ENCODE assay signal across 8 cellular contexts in the genomic region with DNA sequence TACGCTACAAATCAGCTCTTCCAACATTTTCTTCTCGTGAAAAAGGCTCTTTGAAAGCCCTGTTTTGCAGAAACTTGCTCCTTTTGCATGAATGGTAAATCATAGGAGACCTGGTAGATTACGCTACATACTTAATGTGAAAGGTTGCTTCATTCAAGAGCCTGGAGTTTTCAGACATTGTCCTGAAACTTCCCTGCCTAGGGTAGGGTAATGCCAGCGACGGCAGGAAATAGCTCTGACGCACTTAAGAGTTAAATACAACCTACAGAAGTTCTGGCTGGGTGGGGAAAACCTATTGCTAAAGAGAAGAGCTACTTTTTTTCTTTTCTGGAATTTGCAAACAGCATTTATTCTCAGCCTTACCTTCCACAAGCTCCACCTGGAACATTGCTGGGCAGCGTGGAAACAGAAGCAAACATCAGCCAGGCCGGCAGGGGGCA.
A peak's percentile ranks its signal among the peaks of the same experiment; 100 is the strongest.
DNase-seq lines count a peak whose midpoint lies in the region; ATAC-seq and TF ChIP-seq lines count a peak whose summit lies in the region.

No MANE protein-coding gene starts in this region.

- H3K27ac ChIP-seq in A673 (ENCODE audit: low read depth, low read length, poor library complexity, severe bottlenecking) (no peak overlapping the region), SK-N-MC (no peak overlapping the region), prostate gland (peak overlapping the region; percentile 81 to 85)

- peaks cover 13% of the 10 kb centered on the region for H3K27me3 ChIP-seq in A673 (replicated peaks; ENCODE audit: insufficient read depth, low read depth, low read length, poor library complexity)
- H3K27me3 ChIP-seq in prostate gland (replicated peaks; ENCODE audit: insufficient read depth), result no peaks in the 10 kb centered on the region

- TF ChIP-seq CTCF in A673 (conservative IDR thresholded peaks at IDR 0.05; ENCODE audit: low read depth, low read length) (peak; percentile 97; the same call in 1 of the 2 replicates), fibroblast of mammary gland (conservative IDR thresholded peaks at IDR 0.05; ENCODE audit: control insufficient read depth, insufficient read depth, low read depth, low read length) (peak; percentile 90), prostate gland (IDR thresholded peaks at IDR 0.05) (peak in 2 of 4 experiments; percentile 83 to 97)

- CTCF ChIA-PET in A673 (lab: Charles Lee), result interaction anchor here (1.9 kb wide), 1 partner anchor 14 kb away, joined by 10 read pairs; no protein-coding TSS in a partner anchor

- DNase-seq in A673 (ENCODE audit: low spot score) (no peak), SK-N-MC (ENCODE audit: low read depth, low spot score) (no peak), fibroblast of mammary gland (ENCODE audit: low read depth) (no peak), prostate gland (ENCODE audit: low spot score) (no peak), DMS79 treated with DMSO at 0.1 percent for 48 hours (lab: John Stamatoyannopoulos, UW) (no peak), middle frontal gyrus (ENCODE audit: extremely low spot score, low spot score) (no peak)

- no TSS peak for BruUV-seq in A673 (replicated peaks; lab: Mats Ljungman, UMichigan)

- 19% methylated on average over 8 of the region's 8 CpGs for WGBS in prostate gland

- H3K9me3 ChIP-seq in A673 (ENCODE audit: low read depth, low read length, poor library complexity, severe bottlenecking) (no peaks in the 10 kb centered on the region), SK-N-MC (ENCODE audit: low read depth, low read length) (no peaks in the 10 kb centered on the region), prostate gland (no peaks in the 10 kb centered on the region)

- H3K9ac ChIP-seq in SK-N-MC (ENCODE audit: insufficient read length), result no peak overlapping the region

- ATAC-seq in GM18499 (IDR thresholded peaks at IDR 0.05; ENCODE audit: insufficient read depth, unreplicated experiment) (peak; percentile 76), HG02943 (IDR thresholded peaks at IDR 0.05; ENCODE audit: low read depth, unreplicated experiment) (peak; percentile 92)

- H3K36me3 ChIP-seq in A673 (ENCODE audit: insufficient read depth, low read length, poor library complexity, severe bottlenecking), result no peaks in the 10 kb centered on the region
- no peaks in the 10 kb centered on the region for H3K36me3 ChIP-seq in SK-N-MC (ENCODE audit: insufficient read depth, low read length)
- H3K36me3 ChIP-seq in prostate gland, result no peaks in the 10 kb centered on the region

- H3K4me3 ChIP-seq in A673 (ENCODE audit: low read depth, low read length, poor library complexity, severe bottlenecking) (peak overlapping the region; percentile 49), SK-N-MC (peak overlapping the region; percentile 81), fibroblast of mammary gland (ENCODE audit: control insufficient read depth, low read depth, low read length) (peak overlapping the region; percentile 62), prostate gland (peak overlapping the region; percentile 66 to 69)

- H3K4me1 ChIP-seq in A673 (ENCODE audit: insufficient read depth, low read length, poor library complexity, severe bottlenecking) (no peaks in the 10 kb centered on the region), prostate gland (replicated peaks) (no peaks in the 10 kb centered on the region)

- POLR2A ChIA-PET in A673 (lab: Charles Lee; ENCODE audit: low non-redundant PET), result no interaction called here

- intact Hi-C loops in A673 (cut with micrococcal nuclease; ENCODE audit: unreplicated experiment) (loop anchor here (1.0 to 10.0 kb wide), 3 partner anchors 150 to 855 kb away; no protein-coding TSS in a partner anchor), prostate gland (cut with DNase I) (no loop called here)

- TF ChIP-seq POLR2A in prostate gland (IDR thresholded peaks at IDR 0.05), result no peak

Comparison
In these comparisons a context has a peak if more than half of its experiments do, and no peak if none do; other contexts are left out.
1. H3K27ac ChIP-seq: peak in prostate gland (2 of 2); none in A673 (single experiment) and SK-N-MC (single experiment).
2. Peak in every context shown above with its lines, with median percentiles within 50 percentile points of each other: H3K4me3 ChIP-seq.